ENCODE assay signal across 8 cellular contexts in genomic region chr2:127067620-127068350, GRCh38. TPM values are rescaled to one million over a fixed set of nuclear protein-coding genes. Genes with fewer than 3 reads are reported as not detected.
DNase-seq lines count a peak whose midpoint lies in the region; ATAC-seq and TF ChIP-seq lines count a peak whose summit lies in the region.

No MANE protein-coding gene starts in this region.

- no peaks in the 10 kb centered on the region for H3K9me3 Mint-ChIP-seq in HFFc6
- no peaks in the 10 kb centered on the region for H3K9me3 Mint-ChIP-seq in activated naive CD4-positive, alpha-beta T cell treated with anti-CD3 and anti-CD28 coated beads, Interleukin-2, amount 50 U/mL, for 72 hours

- H3K27ac Mint-ChIP-seq in HFFc6, result no peak overlapping the region
- peak overlapping the region; percentile 72 to 73 for H3K27ac Mint-ChIP-seq in activated naive CD4-positive, alpha-beta T cell treated with anti-CD3 and anti-CD28 coated beads, Interleukin-2, amount 50 U/mL, for 72 hours

- H3K4me1 Mint-ChIP-seq in HFFc6 (ENCODE audit: low read depth), result peaks cover 14% of the 10 kb centered on the region

- ATAC-seq in activated naive CD4-positive, alpha-beta T cell treated with anti-CD3 and anti-CD28 coated beads, Interleukin-2, amount 50 U/mL, for 72 hours, result peak in 1 of 2 donors; percentile 36

- H3K27me3 Mint-ChIP-seq in HFFc6 (ENCODE audit: insufficient read depth), result peaks cover 3% of the 10 kb centered on the region

- H3K4me3 Mint-ChIP-seq in HFFc6, result no peak overlapping the region

- intact Hi-C loops in head of caudate nucleus (cut with DNase I), result loop anchor here (10.0 kb wide), 1 partner anchor 317 kb away; the partner anchor contains the start of gene MAP3K2

- H3K36me3 Mint-ChIP-seq in HFFc6 (ENCODE audit: low read depth), result no peaks in the 10 kb centered on the region
- peaks cover 0 to 12% of the 10 kb centered on the region in 2 donors for H3K36me3 Mint-ChIP-seq in activated naive CD4-positive, alpha-beta T cell treated with anti-CD3 and anti-CD28 coated beads, Interleukin-2, amount 50 U/mL, for 72 hours

- DNase-seq in ELR (ENCODE audit: low read depth) (peak; percentile 68), HFFc6 (peak; percentile 21), SK-N-DZ (ENCODE audit: low spot score) (peak; percentile 58), head of caudate nucleus (peak; percentile 63 to 94 (median 85)), putamen (ENCODE audit: low spot score) (peak; percentile 86), NCI-H146 treated with DMSO at 0.1 percent for 48 hours (lab: John Stamatoyannopoulos, UW; ENCODE audit: unreplicated experiment) (no peak), cerebellar nuclear complex (lab: John Stamatoyannopoulos, UW) (no peak)
- DNase-seq in activated naive CD4-positive, alpha-beta T cell treated with anti-CD3 and anti-CD28 coated beads, Interleukin-2, amount 50 U/mL, for 72 hours (ENCODE audit: low spot score in 2 of 2), result peak in 1 of 2 donors; percentile 70

- peak; percentile 89 for TF ChIP-seq CTCF in HFFc6 (IDR thresholded peaks at IDR 0.05)

RNA-seq across cellular contexts. Expression of gene BIN1, which starts 39.2 kb away (rescaled TPM):
- 10 to 100 TPM; 22.6 to 26.1 (median 23.5) TPM for total RNA-seq in HFFc6 (2021; fragmentation: NEBNext Ultra II Directional; extraction: Animal tissue kit (Norgen Biotek cat#: 25700))
- 73.3 and 73.9 TPM in 2 replicates for polyA plus RNA-seq in SK-N-DZ (2014; cell fraction: cytosol; rRNA removed)
- polyA plus RNA-seq in SK-N-DZ (2014; cell fraction: nucleus; rRNA removed), result 151 and 178 TPM in 2 replicates
- total RNA-seq in activated naive CD4-positive, alpha-beta T cell treated with anti-CD3 and anti-CD28 coated beads, Interleukin-2, amount 50 U/mL, for 72 hours, result 10 to 100 TPM; 43.0 to 98.3 TPM

Comparison
In these comparisons a context has a peak if more than half of its experiments do, and no peak if none do; other contexts are left out.
1. DNase-seq: peak in ELR (single experiment), HFFc6 (single experiment), SK-N-DZ (single experiment), head of caudate nucleus (42 of 42) and putamen (single experiment); none in NCI-H146 treated with DMSO at 0.1 percent for 48 hours (single experiment) and cerebellar nuclear complex (0 of 2).